Comparison of ENCODE assay signal across 8 cellular contexts in the genomic region with DNA sequence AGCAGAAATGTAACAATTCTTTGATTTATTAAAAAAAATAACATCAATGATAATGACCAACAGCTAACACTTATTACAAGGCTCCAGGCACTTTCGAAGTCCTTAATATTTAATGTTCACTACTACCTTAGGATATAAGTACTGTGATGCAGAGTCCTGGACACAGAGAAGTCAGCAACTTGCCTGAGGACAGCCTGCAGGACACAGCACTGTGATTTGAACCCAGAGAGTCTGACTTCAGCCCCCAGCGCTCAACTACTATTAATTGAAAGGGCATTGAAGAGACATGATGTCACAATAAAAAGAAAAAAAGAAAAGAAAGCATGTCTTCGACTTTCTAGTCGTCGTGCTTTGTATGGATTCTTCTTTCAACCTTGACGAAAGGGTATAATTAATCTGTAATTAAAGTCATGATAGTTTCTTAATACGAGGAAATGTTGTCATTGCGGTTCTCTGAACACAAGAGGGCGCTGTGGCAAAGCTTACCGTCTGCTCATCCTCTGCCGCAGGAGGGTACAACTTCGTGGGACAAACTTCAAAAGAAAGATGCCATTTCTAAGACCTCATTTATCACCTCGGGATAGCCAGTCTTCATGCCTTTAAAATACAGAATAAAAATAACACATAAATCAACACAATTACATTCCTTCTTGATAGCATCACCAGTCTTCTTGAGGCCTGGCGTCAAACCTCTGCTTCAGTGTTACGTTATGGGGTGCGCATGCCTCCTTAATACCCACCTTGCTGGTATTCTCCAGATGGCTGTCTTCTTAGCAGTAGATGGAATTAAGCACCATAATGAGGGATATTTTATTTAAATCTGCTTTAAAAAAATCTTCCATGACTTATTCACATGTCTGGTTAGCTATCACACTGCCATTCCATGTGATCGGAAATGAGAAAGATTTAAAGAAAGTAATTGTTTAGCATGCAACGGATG.
DNase-seq lines count a peak whose midpoint lies in the region; ATAC-seq and TF ChIP-seq lines count a peak whose summit lies in the region.

No MANE protein-coding gene starts in this region.

- ATAC-seq in psoas muscle, result peak in 3 of 4 donors; percentile 43 to 68 (median 62)
- ATAC-seq in GM18867 (IDR thresholded peaks at IDR 0.05; ENCODE audit: unreplicated experiment), result no peak
- no peak for ATAC-seq in HG02798 (IDR thresholded peaks at IDR 0.05; ENCODE audit: poor library complexity, unreplicated experiment)

- H3K9ac ChIP-seq in KMS-11, result no peak overlapping the region

- H3K4me1 ChIP-seq in KMS-11 (ENCODE audit: low read depth, poor library complexity, severe bottlenecking), result no peaks in the 10 kb centered on the region
- H3K4me1 ChIP-seq in psoas muscle, result peaks cover 9% of the 10 kb centered on the region

- peak; percentile 96 for TF ChIP-seq CTCF in KMS-11 (conservative IDR thresholded peaks at IDR 0.05; ENCODE audit: low read depth, low read length)
- TF ChIP-seq CTCF in psoas muscle (IDR thresholded peaks at IDR 0.05), result peak; percentile 88

- H3K36me3 ChIP-seq in KMS-11 (ENCODE audit: insufficient read depth), result no peaks in the 10 kb centered on the region
- no peaks in the 10 kb centered on the region for H3K36me3 ChIP-seq in psoas muscle (ENCODE audit: insufficient read depth in 1 of 2, low read depth in 1 of 2)

- no peaks in the 10 kb centered on the region for H3K36me3 Mint-ChIP-seq in activated naive CD4-positive, alpha-beta T cell treated with anti-CD3 and anti-CD28 coated beads, Interleukin-2, amount 10 ng/mL, durations not matched to agents 7 days and 5 days

- no peaks in the 10 kb centered on the region for H3K9me3 Mint-ChIP-seq in activated naive CD4-positive, alpha-beta T cell treated with anti-CD3 and anti-CD28 coated beads, Interleukin-2, amount 10 ng/mL, durations not matched to agents 7 days and 5 days

- H3K27me3 ChIP-seq in KMS-11 (ENCODE audit: insufficient read depth, low read depth) (no peaks in the 10 kb centered on the region), psoas muscle (ENCODE audit: insufficient read depth in 3 of 3, low read length in 2 of 3) (no peaks in the 10 kb centered on the region)

- H3K27ac Mint-ChIP-seq in activated naive CD4-positive, alpha-beta T cell treated with anti-CD3 and anti-CD28 coated beads, Interleukin-2, amount 10 ng/mL, durations not matched to agents 7 days and 5 days, result no peak overlapping the region

- no peak overlapping the region for H3K4me3 Mint-ChIP-seq in activated naive CD4-positive, alpha-beta T cell treated with anti-CD3 and anti-CD28 coated beads, Interleukin-2, amount 10 ng/mL, durations not matched to agents 7 days and 5 days

- WGBS in psoas muscle, 3 donors, result 31 to 37% (median 32%) methylated on average over 18 of the region's 18 CpGs

- H3K27ac ChIP-seq in KMS-11, result no peak overlapping the region
- no peak overlapping the region for H3K27ac ChIP-seq in psoas muscle

- intact Hi-C loops in psoas muscle (cut with DNase I), result loop anchor here (2.0 to 10.0 kb wide), 6 partner anchors 441 to 1376 kb away; no protein-coding TSS in a partner anchor

- H3K9me3 ChIP-seq in psoas muscle, result no peaks in the 10 kb centered on the region

- CTCF ChIA-PET in activated naive CD4-positive, alpha-beta T cell treated with anti-CD3 and anti-CD28 coated beads, Interleukin-2, amount 10 ng/mL, durations not matched to agents 7 days and 5 days (lab: Charles Lee), result interaction anchor here (0.5 to 4.7 kb wide), 18 partner anchors 10 to 804 kb away, joined by 3 to 36 read pairs (median 3); no protein-coding TSS in a partner anchor

- no peaks in the 10 kb centered on the region for H4K20me1 ChIP-seq in KMS-11 (ENCODE audit: insufficient read depth)

- no peak overlapping the region for H3K4me3 ChIP-seq in KMS-11 (IDR thresholded peaks at IDR 0.05; ENCODE audit: insufficient read depth, low read depth, low read length)
- no peak overlapping the region for H3K4me3 ChIP-seq in psoas muscle

- no peak overlapping the region for H3K4me2 ChIP-seq in KMS-11

- H2AFZ ChIP-seq in KMS-11 (ENCODE audit: low read depth), result no peak overlapping the region

- peak; percentile 65 for DNase-seq in DMS53 (lab: John Stamatoyannopoulos, UW)
- DNase-seq in SHP77 treated with DMSO at 0.1 percent for 48 hours (lab: John Stamatoyannopoulos, UW), result peak; percentile 35
- peak; percentile 67 for DNase-seq in activated naive CD4-positive, alpha-beta T cell treated with anti-CD3 and anti-CD28 coated beads, Interleukin-2, amount 10 ng/mL, durations not matched to agents 7 days and 5 days
- peak; percentile 60 for DNase-seq in glomerular visceral epithelial cell (ENCODE audit: extremely low spot score)
- DNase-seq in psoas muscle, result no peak

- H3K4me1 Mint-ChIP-seq in activated naive CD4-positive, alpha-beta T cell treated with anti-CD3 and anti-CD28 coated beads, Interleukin-2, amount 10 ng/mL, durations not matched to agents 7 days and 5 days, result peaks cover 28% of the 10 kb centered on the region

- H3K79me2 ChIP-seq in KMS-11 (ENCODE audit: insufficient read depth, low read depth), result no peaks in the 10 kb centered on the region

- no peaks in the 10 kb centered on the region for H3K27me3 Mint-ChIP-seq in activated naive CD4-positive, alpha-beta T cell treated with anti-CD3 and anti-CD28 coated beads, Interleukin-2, amount 10 ng/mL, durations not matched to agents 7 days and 5 days

Comparison
In these comparisons a context has a peak if more than half of its experiments do, and no peak if none do; other contexts are left out.
1. DNase-seq: peak in DMS53 (single experiment), SHP77 treated with DMSO at 0.1 percent for 48 hours (single experiment), activated naive CD4-positive, alpha-beta T cell treated with anti-CD3 and anti-CD28 coated beads, Interleukin-2, amount 10 ng/mL, durations not matched to agents 7 days and 5 days (single experiment) and glomerular visceral epithelial cell (single experiment); none in psoas muscle (0 of 2).
2. ATAC-seq: peak in psoas muscle (3 of 4); none in GM18867 (single experiment) and HG02798 (single experiment).